ENCODE assay signal across 9 cellular contexts in genomic region chrX:24494544-24495113, GRCh38. TPM values are rescaled to one million over a fixed set of nuclear protein-coding genes. Genes with fewer than 3 reads are reported as not detected.
DNase-seq lines count a peak whose midpoint lies in the region; ATAC-seq, FAIRE-seq and TF ChIP-seq lines count a peak whose summit lies in the region.
"Had no signal": no experiment of that assay in that cellular context is flagged by ENCODE, and none has a peak within 500 bp of the region (broad histone marks: within the 10 kb centered on the region; RNA-seq: fewer than 3 reads in every experiment).

No MANE protein-coding gene starts in this region.

- H2AFZ ChIP-seq in endothelial cell of umbilical vein (ENCODE audit: low read depth, low read length) (peak overlapping the region; percentile 26), neural progenitor cell (replicated peaks) (no peak overlapping the region)

- H3K27me3 ChIP-seq in endothelial cell of umbilical vein (ENCODE audit: control insufficient read depth in 2 of 2, insufficient read depth in 2 of 2, low read length in 2 of 2), result no peaks in the 10 kb centered on the region
- no peaks in the 10 kb centered on the region for H3K27me3 ChIP-seq in neural progenitor cell

- no peaks in the 10 kb centered on the region for H3K36me3 ChIP-seq in endothelial cell of umbilical vein (ENCODE audit: control insufficient read depth in 2 of 2, extremely low read depth in 1 of 2, insufficient read depth in 2 of 2, low read length in 2 of 2)
- no peaks in the 10 kb centered on the region for H3K36me3 ChIP-seq in neural progenitor cell

- H3K9ac ChIP-seq in endothelial cell of umbilical vein (replicated peaks; ENCODE audit: extremely low read depth, insufficient read depth, low read length) (no peak overlapping the region), neural progenitor cell (no peak overlapping the region)

- H3K4me3 Mint-ChIP-seq in activated CD4-positive, alpha-beta T cell treated with anti-CD3 and anti-CD28 coated beads, Interleukin-2, amount 10 ng/mL, durations not matched to agents 7 days and 5 days, result peak overlapping the region; percentile 30
- H3K4me3 Mint-ChIP-seq in neural progenitor cell (no peak overlapping the region), CD14-positive monocyte (peak overlapping the region in 1 of 2 donors; percentile 32)

- no peaks in the 10 kb centered on the region for H3K9me3 ChIP-seq in endothelial cell of umbilical vein (replicated peaks; ENCODE audit: control insufficient read depth, insufficient read depth, low read length)
- H3K9me3 ChIP-seq in neural progenitor cell (ENCODE audit: low read depth), result no peaks in the 10 kb centered on the region

- POLR2A ChIA-PET in activated CD4-positive, alpha-beta T cell treated with anti-CD3 and anti-CD28 coated beads, Interleukin-2, amount 10 ng/mL, durations not matched to agents 7 days and 5 days (lab: Charles Lee), result no interaction called here
- POLR2A ChIA-PET in endothelial cell of umbilical vein (lab: Charles Lee), result no interaction called here

- BruUV-seq in endothelial cell of umbilical vein (replicated peaks; lab: Mats Ljungman, UMichigan), result no TSS peak

- peaks cover 45% of the 10 kb centered on the region for H3K4me1 Mint-ChIP-seq in activated CD4-positive, alpha-beta T cell treated with anti-CD3 and anti-CD28 coated beads, Interleukin-2, amount 10 ng/mL, durations not matched to agents 7 days and 5 days
- peaks cover 23% of the 10 kb centered on the region for H3K4me1 Mint-ChIP-seq in neural progenitor cell
- peaks cover 23% of the 10 kb centered on the region for H3K4me1 Mint-ChIP-seq in CD14-positive monocyte

- peaks cover 14% of the 10 kb centered on the region for H3F3A ChIP-seq in neural progenitor cell (ENCODE audit: low read depth)

- FAIRE-seq in endothelial cell of umbilical vein (lab: Jason Lieb, UNC), result peak; percentile 93
- FAIRE-seq: G401.6 had no signal

- no peak overlapping the region for H3K4me3 ChIP-seq in endothelial cell of umbilical vein (replicated peaks in 1 of 3; ENCODE audit: insufficient read depth in 1 of 3, low read depth in 1 of 3, low read length in 3 of 3)
- no peak overlapping the region for H3K4me3 ChIP-seq in neural progenitor cell

- no peaks in the 10 kb centered on the region for H3K79me2 ChIP-seq in endothelial cell of umbilical vein (ENCODE audit: control insufficient read depth, insufficient read depth, low read length)
- no peaks in the 10 kb centered on the region for H3K79me2 ChIP-seq in neural progenitor cell (ENCODE audit: low read depth)

- DNase-seq in activated CD4-positive, alpha-beta T cell treated with anti-CD3 and anti-CD28 coated beads, Interleukin-2, amount 10 ng/mL, durations not matched to agents 7 days and 5 days, result peak; percentile 15
- DNase-seq in activated CD4-positive, alpha-beta T cell treated with anti-CD3 and anti-CD28 coated beads, Interleukin-2, amount 50 U/mL, for 1 hour, result no peak
- DNase-seq in NCI-H748 treated with DMSO at 0.1 percent for 48 hours (lab: John Stamatoyannopoulos, UW) (peak; percentile 39), endothelial cell of umbilical vein (ENCODE audit: low read depth, low spot score) (peak; percentile 87), neural progenitor cell (ENCODE audit: low spot score) (peak; percentile 34), CD14-positive monocyte (ENCODE audit: low spot score) (no peak)

- CTCF ChIA-PET in activated CD4-positive, alpha-beta T cell treated with anti-CD3 and anti-CD28 coated beads, Interleukin-2, amount 10 ng/mL, durations not matched to agents 7 days and 5 days (lab: Charles Lee), result interaction anchor here (0.5 kb wide), 1 partner anchor 472 kb away, joined by 4 read pairs; no protein-coding TSS in a partner anchor
- CTCF ChIA-PET in endothelial cell of umbilical vein (lab: Charles Lee), result interaction anchor here (2.0 to 8.0 kb wide), 2 partner anchors 99 to 124 kb away, joined by 7 to 142 read pairs; no protein-coding TSS in a partner anchor

- H3K27me3 Mint-ChIP-seq in activated CD4-positive, alpha-beta T cell treated with anti-CD3 and anti-CD28 coated beads, Interleukin-2, amount 10 ng/mL, durations not matched to agents 7 days and 5 days, result no peaks in the 10 kb centered on the region
- H3K27me3 Mint-ChIP-seq in neural progenitor cell (ENCODE audit: insufficient read depth, low read depth) (no peaks in the 10 kb centered on the region), CD14-positive monocyte (ENCODE audit: low read depth in 3 of 3) (peaks cover 0 to 2% (median 0%) of the 10 kb centered on the region in 3 donors)

- ATAC-seq in GM19328 (IDR thresholded peaks at IDR 0.05; ENCODE audit: unreplicated experiment) (no peak), GM18498 (IDR thresholded peaks at IDR 0.05; ENCODE audit: unreplicated experiment) (no peak)

- intact Hi-C loops in endothelial cell of umbilical vein (cut with micrococcal nuclease) (no loop called here), CD14-positive monocyte (cut with micrococcal nuclease) (loop anchor here in 1 of 2 donors (5.0 kb wide), 1 partner anchor 97 kb away; no protein-coding TSS in a partner anchor)

- H3K9me3 Mint-ChIP-seq in activated CD4-positive, alpha-beta T cell treated with anti-CD3 and anti-CD28 coated beads, Interleukin-2, amount 10 ng/mL, durations not matched to agents 7 days and 5 days, result no peaks in the 10 kb centered on the region
- peaks cover 2% of the 10 kb centered on the region for H3K9me3 Mint-ChIP-seq in neural progenitor cell
- no peaks in the 10 kb centered on the region for H3K9me3 Mint-ChIP-seq in CD14-positive monocyte

- no peaks in the 10 kb centered on the region for H4K20me1 ChIP-seq in endothelial cell of umbilical vein (replicated peaks; ENCODE audit: control insufficient read depth, extremely low read depth, insufficient read depth, low read length)
- peaks cover 24% of the 10 kb centered on the region for H4K20me1 ChIP-seq in neural progenitor cell (ENCODE audit: low read depth)

- H3K27ac Mint-ChIP-seq in activated CD4-positive, alpha-beta T cell treated with anti-CD3 and anti-CD28 coated beads, Interleukin-2, amount 10 ng/mL, durations not matched to agents 7 days and 5 days, result peak overlapping the region; percentile 86
- H3K27ac Mint-ChIP-seq in neural progenitor cell (no peak overlapping the region), CD14-positive monocyte (peak overlapping the region in 1 of 7 donors; percentile 46)

- H3K36me3 Mint-ChIP-seq in activated CD4-positive, alpha-beta T cell treated with anti-CD3 and anti-CD28 coated beads, Interleukin-2, amount 10 ng/mL, durations not matched to agents 7 days and 5 days (ENCODE audit: low read depth), result peaks cover 16% of the 10 kb centered on the region
- H3K36me3 Mint-ChIP-seq in neural progenitor cell (peaks cover 10% of the 10 kb centered on the region), CD14-positive monocyte (peaks cover 8 to 19% of the 10 kb centered on the region in 2 donors)

- dilution Hi-C loops in endothelial cell of umbilical vein (cut with MboI; ENCODE audit: extremely low pct_ligation_motif_present, low sequenced_read_pairs), result no loop called here

- H3K4me2 ChIP-seq in endothelial cell of umbilical vein (ENCODE audit: insufficient read depth, low read length) (peak overlapping the region; percentile 78), neural progenitor cell (peak overlapping the region; percentile 7)

- H3K27ac ChIP-seq in endothelial cell of umbilical vein (ENCODE audit: insufficient read depth, low read depth, low read length), result peak overlapping the region; percentile 29
- H3K27ac ChIP-seq in neural progenitor cell, result no peak overlapping the region

- H3K9me1 ChIP-seq in endothelial cell of umbilical vein (replicated peaks; ENCODE audit: control insufficient read depth, extremely low read depth, insufficient read depth, low read length), result no peaks in the 10 kb centered on the region

- no peak for TF ChIP-seq CTCF in endothelial cell of umbilical vein (IDR thresholded peaks at IDR 0.05; ENCODE audit: extremely low read depth in 1 of 2, insufficient read depth in 1 of 2, low read depth in 1 of 2, low read length in 2 of 2)
- no peak for TF ChIP-seq CTCF in neural progenitor cell (IDR thresholded peaks at IDR 0.05)
- no peak for TF ChIP-seq CTCF in CD14-positive monocyte (IDR thresholded peaks at IDR 0.05)

- H3K4me1 ChIP-seq in endothelial cell of umbilical vein (ENCODE audit: control insufficient read depth, extremely low read depth, insufficient read depth, low read length) (peaks cover 12% of the 10 kb centered on the region), neural progenitor cell (peaks cover 10% of the 10 kb centered on the region)

- no peak for TF ChIP-seq POLR2A in endothelial cell of umbilical vein (IDR thresholded peaks at IDR 0.05; ENCODE audit: low read depth, low read length)

TF ChIP-seq in endothelial cell of umbilical vein, 7 proteins besides CTCF, POLR2A, EP300 and RAD21:
- TF ChIP-seq FOS (IDR thresholded peaks at IDR 0.05; ENCODE audit: borderline replicate concordance, insufficient read depth, low read length) (peak; percentile 46), EZH2 (IDR thresholded peaks at IDR 0.05; ENCODE audit: borderline replicate concordance, low read depth, low read length, severe bottlenecking) (no peak), JUN (IDR thresholded peaks at IDR 0.05; ENCODE audit: borderline replicate concordance, insufficient read depth, insufficient read length, low read depth) (peak; percentile 26)

RNA-seq across cellular contexts. Expression of gene PDK3, which starts 29.5 kb away (rescaled TPM):
- 10 to 100 TPM; 28.2 to 31.4 TPM for total RNA-seq in activated CD4-positive, alpha-beta T cell treated with anti-CD3 and anti-CD28 coated beads, Interleukin-2, amount 10 ng/mL, durations not matched to agents 7 days and 5 days
- 3.9 and 5.9 TPM in 2 replicates for total RNA-seq in endothelial cell of umbilical vein
- polyA plus RNA-seq in endothelial cell of umbilical vein, result 2.6 and 3.0 TPM in 2 replicates
- 2.2 and 3.0 TPM in 2 replicates for polyA plus RNA-seq in endothelial cell of umbilical vein (2011; cell fraction: cytosol; rRNA removed)
- polyA plus RNA-seq in endothelial cell of umbilical vein (2011; cell fraction: nucleus; rRNA removed), result 2.6 TPM in 2 replicates
- polyA plus RNA-seq in endothelial cell of umbilical vein (2012), result 3.4 and 3.8 TPM in 2 replicates
- 6.2 and 6.8 TPM in 2 replicates for polyA minus RNA-seq in endothelial cell of umbilical vein
- polyA minus RNA-seq in endothelial cell of umbilical vein (2011; cell fraction: cytosol; rRNA and poly(A)+ RNA removed), result 6.1 TPM
- 3.6 and 7.4 TPM in 2 replicates for polyA minus RNA-seq in endothelial cell of umbilical vein (2011; cell fraction: nucleus; rRNA and poly(A)+ RNA removed)
- 50.3 and 100 TPM in 2 replicates for total RNA-seq in neural progenitor cell (ENCODE audit: low replicate concordance)
- 10 to 100 TPM; 32.6 to 34.0 TPM for polyA plus RNA-seq in CD14-positive monocyte

Comparison
In these comparisons a context has a peak if more than half of its experiments do, and no peak if none do; other contexts are left out.
1. DNase-seq: peak in activated CD4-positive, alpha-beta T cell treated with anti-CD3 and anti-CD28 coated beads, Interleukin-2, amount 10 ng/mL, durations not matched to agents 7 days and 5 days (single experiment), NCI-H748 treated with DMSO at 0.1 percent for 48 hours (single experiment), endothelial cell of umbilical vein (single experiment) and neural progenitor cell (single experiment); none in activated CD4-positive, alpha-beta T cell treated with anti-CD3 and anti-CD28 coated beads, Interleukin-2, amount 50 U/mL, for 1 hour (single experiment) and CD14-positive monocyte (single experiment).